ENCODE assay signal across 1 cellular context in genomic region chr6:26223677-26224546, GRCh38.
A peak's percentile ranks its signal among the peaks of the same experiment; 100 is the strongest.
TF ChIP-seq lines count a peak whose summit lies in the region.

No MANE protein-coding gene starts in this region.

TF ChIP-seq in HepG2, 621 proteins besides CTCF, POLR2A, EP300 and RAD21 (continued from another document and continues in another):
- TF ChIP-seq PAXIP1 (CRISPR knock-in tag; conservative IDR thresholded peaks at IDR 0.05) (peak; percentile 17; the same call in 1 of the 2 replicates), GPN1 (CRISPR knock-in tag; IDR thresholded peaks at IDR 0.05; ENCODE audit: borderline replicate concordance) (no peak), LCORL (IDR thresholded peaks at IDR 0.05) (no peak), LCORL (CRISPR knock-in tag; IDR thresholded peaks at IDR 0.05) (peak; percentile 80), RFX3 (CRISPR knock-in tag; IDR thresholded peaks at IDR 0.05) (no peak), CERS6 (CRISPR knock-in tag; IDR thresholded peaks at IDR 0.05) (no peak), ZNF572 (CRISPR knock-in tag; IDR thresholded peaks at IDR 0.05) (no peak), ZFP36L1 (CRISPR knock-in tag; IDR thresholded peaks at IDR 0.05) (no peak), ZNF550 (CRISPR knock-in tag; IDR thresholded peaks at IDR 0.05; ENCODE audit: borderline replicate concordance) (no peak), USF2 (IDR thresholded peaks at IDR 0.05; ENCODE audit: low read depth, low read length) (no peak), USF2 (CRISPR knock-in tag; IDR thresholded peaks at IDR 0.05; ENCODE audit: borderline replicate concordance) (no peak), CHD4 (IDR thresholded peaks at IDR 0.05; ENCODE audit: borderline replicate concordance, low read length) (no peak), STAG1 (CRISPR knock-in tag; IDR thresholded peaks at IDR 0.05) (no peak), ZNF570 (CRISPR knock-in tag; IDR thresholded peaks at IDR 0.05; ENCODE audit: borderline replicate concordance) (no peak), SIN3A (IDR thresholded peaks at IDR 0.05; ENCODE audit: borderline replicate concordance, low read depth, low read length) (no peak), ETV5 (CRISPR knock-in tag; IDR thresholded peaks at IDR 0.05; ENCODE audit: borderline replicate concordance) (peak; percentile 9; the same call in 1 of the 2 replicates), NR2C2 (CRISPR knock-in tag; IDR thresholded peaks at IDR 0.05; ENCODE audit: borderline replicate concordance) (no peak), NR2F2 (IDR thresholded peaks at IDR 0.05; ENCODE audit: borderline replicate concordance, low read depth) (no peak), DPF2 (CRISPR knock-in tag; IDR thresholded peaks at IDR 0.05; ENCODE audit: borderline replicate concordance, low read depth) (no peak), ZKSCAN1 (IDR thresholded peaks at IDR 0.05; ENCODE audit: low read length) (no peak), ZNF766 (CRISPR knock-in tag; IDR thresholded peaks at IDR 0.05; ENCODE audit: borderline replicate concordance) (no peak), GATAD1 (CRISPR knock-in tag; IDR thresholded peaks at IDR 0.05) (no peak; the same call in 1 of the 2 replicates), HES4 (CRISPR knock-in tag; IDR thresholded peaks at IDR 0.05; ENCODE audit: borderline replicate concordance) (no peak), PHB2 (IDR thresholded peaks at IDR 0.05; ENCODE audit: partially characterized antibody) (no peak), ZEB1 (IDR thresholded peaks at IDR 0.05; ENCODE audit: insufficient replicate concordance, low read depth) (no peak), ERF (CRISPR knock-in tag; IDR thresholded peaks at IDR 0.05) (0 out of 2 replicates have a peak, but pooled peaks have one; percentile 41), CEBPZ (IDR thresholded peaks at IDR 0.05; ENCODE audit: low read length) (no peak), FOXK1 (CRISPR knock-in tag; IDR thresholded peaks at IDR 0.05; ENCODE audit: borderline replicate concordance, low read depth) (no peak), ZFP37 (CRISPR knock-in tag; IDR thresholded peaks at IDR 0.05; ENCODE audit: borderline replicate concordance) (no peak), ZNF713 (CRISPR knock-in tag; IDR thresholded peaks at IDR 0.05) (no peak), GMEB2 (CRISPR knock-in tag; IDR thresholded peaks at IDR 0.05; ENCODE audit: low read depth) (no peak), SNAI1 (CRISPR knock-in tag; IDR thresholded peaks at IDR 0.05; ENCODE audit: borderline replicate concordance) (no peak), ZBTB43 (CRISPR knock-in tag; conservative IDR thresholded peaks at IDR 0.05) (0 out of 2 replicates have a peak, but pooled peaks have one; percentile 28), ZNF619 (CRISPR knock-in tag; IDR thresholded peaks at IDR 0.05) (no peak)
- TF ChIP-seq, protein P1, sequence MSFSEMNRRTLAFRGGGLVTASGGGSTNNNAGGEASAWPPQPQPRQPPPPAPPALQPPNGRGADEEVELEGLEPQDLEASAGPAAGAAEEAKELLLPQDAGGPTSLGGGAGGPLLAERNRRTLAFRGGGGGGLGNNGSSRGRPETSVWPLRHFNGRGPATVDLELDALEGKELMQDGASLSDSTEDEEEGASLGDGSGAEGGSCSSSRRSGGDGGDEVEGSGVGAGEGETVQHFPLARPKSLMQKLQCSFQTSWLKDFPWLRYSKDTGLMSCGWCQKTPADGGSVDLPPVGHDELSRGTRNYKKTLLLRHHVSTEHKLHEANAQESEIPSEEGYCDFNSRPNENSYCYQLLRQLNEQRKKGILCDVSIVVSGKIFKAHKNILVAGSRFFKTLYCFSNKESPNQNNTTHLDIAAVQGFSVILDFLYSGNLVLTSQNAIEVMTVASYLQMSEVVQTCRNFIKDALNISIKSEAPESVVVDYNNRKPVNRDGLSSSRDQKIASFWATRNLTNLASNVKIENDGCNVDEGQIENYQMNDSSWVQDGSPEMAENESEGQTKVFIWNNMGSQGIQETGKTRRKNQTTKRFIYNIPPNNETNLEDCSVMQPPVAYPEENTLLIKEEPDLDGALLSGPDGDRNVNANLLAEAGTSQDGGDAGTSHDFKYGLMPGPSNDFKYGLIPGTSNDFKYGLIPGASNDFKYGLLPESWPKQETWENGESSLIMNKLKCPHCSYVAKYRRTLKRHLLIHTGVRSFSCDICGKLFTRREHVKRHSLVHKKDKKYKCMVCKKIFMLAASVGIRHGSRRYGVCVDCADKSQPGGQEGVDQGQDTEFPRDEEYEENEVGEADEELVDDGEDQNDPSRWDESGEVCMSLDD (CRISPR knock-in tag; IDR thresholded peaks at IDR 0.05; ENCODE audit: borderline replicate concordance) = no peak
- TF ChIP-seq, protein P2, sequence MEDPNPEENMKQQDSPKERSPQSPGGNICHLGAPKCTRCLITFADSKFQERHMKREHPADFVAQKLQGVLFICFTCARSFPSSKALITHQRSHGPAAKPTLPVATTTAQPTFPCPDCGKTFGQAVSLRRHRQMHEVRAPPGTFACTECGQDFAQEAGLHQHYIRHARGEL (CRISPR knock-in tag; IDR thresholded peaks at IDR 0.05) = no peak
- TF ChIP-seq, protein P3, sequence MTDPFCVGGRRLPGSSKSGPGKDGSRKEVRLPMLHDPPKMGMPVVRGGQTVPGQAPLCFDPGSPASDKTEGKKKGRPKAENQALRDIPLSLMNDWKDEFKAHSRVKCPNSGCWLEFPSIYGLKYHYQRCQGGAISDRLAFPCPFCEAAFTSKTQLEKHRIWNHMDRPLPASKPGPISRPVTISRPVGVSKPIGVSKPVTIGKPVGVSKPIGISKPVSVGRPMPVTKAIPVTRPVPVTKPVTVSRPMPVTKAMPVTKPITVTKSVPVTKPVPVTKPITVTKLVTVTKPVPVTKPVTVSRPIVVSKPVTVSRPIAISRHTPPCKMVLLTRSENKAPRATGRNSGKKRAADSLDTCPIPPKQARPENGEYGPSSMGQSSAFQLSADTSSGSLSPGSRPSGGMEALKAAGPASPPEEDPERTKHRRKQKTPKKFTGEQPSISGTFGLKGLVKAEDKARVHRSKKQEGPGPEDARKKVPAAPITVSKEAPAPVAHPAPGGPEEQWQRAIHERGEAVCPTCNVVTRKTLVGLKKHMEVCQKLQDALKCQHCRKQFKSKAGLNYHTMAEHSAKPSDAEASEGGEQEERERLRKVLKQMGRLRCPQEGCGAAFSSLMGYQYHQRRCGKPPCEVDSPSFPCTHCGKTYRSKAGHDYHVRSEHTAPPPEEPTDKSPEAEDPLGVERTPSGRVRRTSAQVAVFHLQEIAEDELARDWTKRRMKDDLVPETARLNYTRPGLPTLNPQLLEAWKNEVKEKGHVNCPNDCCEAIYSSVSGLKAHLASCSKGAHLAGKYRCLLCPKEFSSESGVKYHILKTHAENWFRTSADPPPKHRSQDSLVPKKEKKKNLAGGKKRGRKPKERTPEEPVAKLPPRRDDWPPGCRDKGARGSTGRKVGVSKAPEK (CRISPR knock-in tag; IDR thresholded peaks at IDR 0.05; ENCODE audit: borderline replicate concordance) = no peak
- TF ChIP-seq, protein P4, sequence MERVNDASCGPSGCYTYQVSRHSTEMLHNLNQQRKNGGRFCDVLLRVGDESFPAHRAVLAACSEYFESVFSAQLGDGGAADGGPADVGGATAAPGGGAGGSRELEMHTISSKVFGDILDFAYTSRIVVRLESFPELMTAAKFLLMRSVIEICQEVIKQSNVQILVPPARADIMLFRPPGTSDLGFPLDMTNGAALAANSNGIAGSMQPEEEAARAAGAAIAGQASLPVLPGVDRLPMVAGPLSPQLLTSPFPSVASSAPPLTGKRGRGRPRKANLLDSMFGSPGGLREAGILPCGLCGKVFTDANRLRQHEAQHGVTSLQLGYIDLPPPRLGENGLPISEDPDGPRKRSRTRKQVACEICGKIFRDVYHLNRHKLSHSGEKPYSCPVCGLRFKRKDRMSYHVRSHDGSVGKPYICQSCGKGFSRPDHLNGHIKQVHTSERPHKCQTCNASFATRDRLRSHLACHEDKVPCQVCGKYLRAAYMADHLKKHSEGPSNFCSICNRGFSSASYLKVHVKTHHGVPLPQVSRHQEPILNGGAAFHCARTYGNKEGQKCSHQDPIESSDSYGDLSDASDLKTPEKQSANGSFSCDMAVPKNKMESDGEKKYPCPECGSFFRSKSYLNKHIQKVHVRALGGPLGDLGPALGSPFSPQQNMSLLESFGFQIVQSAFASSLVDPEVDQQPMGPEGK (CRISPR knock-in tag; IDR thresholded peaks at IDR 0.05) = peak; percentile 74
